Comparison of ENCODE assay signal across 8 cellular contexts in the genomic region with DNA sequence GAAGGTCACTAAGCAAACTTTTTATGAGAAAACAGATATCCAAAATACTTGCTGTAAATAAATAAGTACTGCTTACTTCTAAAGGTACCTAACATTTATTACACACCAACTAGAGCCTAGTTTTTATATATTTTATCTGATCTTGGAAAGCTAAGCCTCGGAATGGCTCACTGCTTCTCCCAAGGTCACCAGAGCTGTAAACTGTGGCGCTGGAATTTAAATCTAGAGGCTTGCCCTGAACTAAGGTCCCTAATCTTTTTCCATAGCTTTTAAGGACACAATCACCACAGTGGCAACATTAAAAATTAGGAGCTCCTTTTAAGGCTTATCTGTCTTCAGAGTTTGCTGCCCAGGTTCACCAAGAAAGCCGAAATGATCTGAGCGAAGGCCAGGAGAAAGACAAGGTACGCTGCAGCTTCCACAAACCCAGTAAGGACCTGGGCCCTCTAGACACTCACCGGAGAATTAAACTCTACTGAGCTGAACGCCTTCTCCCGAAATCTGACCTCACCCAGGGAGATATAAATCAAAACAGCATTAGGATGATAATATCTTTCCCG. TPM values are rescaled to one million over a fixed set of nuclear protein-coding genes. Genes with fewer than 3 reads are reported as not detected.
DNase-seq lines count a peak whose midpoint lies in the region; ATAC-seq and TF ChIP-seq lines count a peak whose summit lies in the region.

No MANE protein-coding gene starts in this region.

- no peaks in the 10 kb centered on the region for H3K9me3 ChIP-seq in Karpas-422 (ENCODE audit: low read length)
- no peaks in the 10 kb centered on the region for H3K9me3 ChIP-seq in body of pancreas

- DNase-seq in ACHN: peak; percentile 22
- no peak for DNase-seq in Karpas-422
- peak in 3 of 4 donors; percentile 34 to 45 (median 39) for DNase-seq in body of pancreas
- DNase-seq in left colon: peak in 1 of 2 donors; percentile 28
- peak in 4 of 49 donors; percentile 28 to 55 (median 39) for DNase-seq in substantia nigra (lab: John Stamatoyannopoulos, UW)
- DNase-seq in HT-29 (ENCODE audit: low spot score): no peak

- TF ChIP-seq CTCF in body of pancreas (IDR thresholded peaks at IDR 0.05): no peak

- peak overlapping the region; percentile 85 for H3K9ac ChIP-seq in Karpas-422 (ENCODE audit: low read length)

- in situ Hi-C loops in ACHN (cut with HindIII; ENCODE audit: low pct_ligation_motif_present, low pct_unique_long_range_greater_than_20kb, low sequenced_read_pairs): no loop called here

- TF ChIP-seq POLR2A in body of pancreas (IDR thresholded peaks at IDR 0.05): no peak

- H3K79me2 ChIP-seq in Karpas-422 (ENCODE audit: low read length): peaks cover 59% of the 10 kb centered on the region

- ATAC-seq in GM19035 (IDR thresholded peaks at IDR 0.05; ENCODE audit: unreplicated experiment) (peak; percentile 16), body of pancreas (peak; percentile 63), left colon (peak; percentile 70), GM19455 (IDR thresholded peaks at IDR 0.05; ENCODE audit: unreplicated experiment) (no peak)

- intact Hi-C loops in body of pancreas (cut with DNase I): no loop called here
- intact Hi-C loops in left colon (cut with DNase I, micrococcal nuclease): no loop called here

- H3K9me2 ChIP-seq in Karpas-422 (replicated peaks; ENCODE audit: insufficient read depth, low read length): no peaks in the 10 kb centered on the region

- H3K4me3 ChIP-seq in Karpas-422 (ENCODE audit: low read length): peak overlapping the region; percentile 83
- peak overlapping the region; percentile 14 to 38 for H3K4me3 ChIP-seq in body of pancreas

- H3K27ac ChIP-seq in Karpas-422 (ENCODE audit: low read length): peak overlapping the region; percentile 59
- peak overlapping the region; percentile 85 to 95 (median 88) for H3K27ac ChIP-seq in body of pancreas
- peak overlapping the region; percentile 80 for H3K27ac ChIP-seq in substantia nigra (ENCODE audit: low read depth, low read length, poor library complexity, severe bottlenecking)

- H3K36me3 ChIP-seq in Karpas-422 (ENCODE audit: insufficient read depth, low read length) (peaks cover 7% of the 10 kb centered on the region; the same call in 1 of the 2 replicates), body of pancreas (replicated peaks in 1 of 2; ENCODE audit: insufficient read depth in 1 of 2, low read depth in 2 of 2) (no peaks in the 10 kb centered on the region)

- H3K4me1 ChIP-seq in Karpas-422 (ENCODE audit: low read length): peaks cover 51% of the 10 kb centered on the region
- H3K4me1 ChIP-seq in body of pancreas: peaks cover 21% of the 10 kb centered on the region

- no peak overlapping the region for H2AFZ ChIP-seq in Karpas-422 (ENCODE audit: low read length)

- H3K27me3 ChIP-seq in Karpas-422 (ENCODE audit: low read length) (no peaks in the 10 kb centered on the region), body of pancreas (no peaks in the 10 kb centered on the region)

- no peaks in the 10 kb centered on the region for H4K20me1 ChIP-seq in Karpas-422 (ENCODE audit: insufficient read depth, low read depth, low read length)

- 1 to 3% methylated on average over 9 of the region's 9 CpGs for WGBS in body of pancreas, 2 donors

- H3K4me2 ChIP-seq in Karpas-422 (ENCODE audit: low read depth, low read length, poor library complexity, severe bottlenecking): peak overlapping the region; percentile 86

RNA-seq across cellular contexts. Expression of gene CCNB1IP1, which starts 0.6 kb away (rescaled TPM):
- total RNA-seq in Karpas-422 (2014; rRNA removed; shearing (Covaris generic); ENCODE audit: low replicate concordance): 103 and 127 TPM in 2 replicates
- 10 to 100 TPM; 17.1 to 66.9 TPM for total RNA-seq in body of pancreas
- total RNA-seq in left colon: 10 to 100 TPM; 28.8 to 29.6 TPM
- 34.0 and 40.2 TPM in 2 replicates for total RNA-seq in HT-29 (2014; rRNA removed; shearing (Covaris generic))

RNA-seq across cellular contexts. Expression of gene PARP2, which starts 11.0 kb away (rescaled TPM):
- 25.0 and 33.4 TPM in 2 replicates for total RNA-seq in Karpas-422 (2014; rRNA removed; shearing (Covaris generic); ENCODE audit: low replicate concordance)
- 10 to 100 TPM in 1 of 2 donors, 1 to 10 TPM in 1; 5.6 to 11.7 TPM for total RNA-seq in body of pancreas
- 10 to 100 TPM; 10.0 to 10.7 TPM for total RNA-seq in left colon
- 13.7 and 14.3 TPM in 2 replicates for total RNA-seq in HT-29 (2014; rRNA removed; shearing (Covaris generic))

RNA-seq across cellular contexts. Expression of gene TTC5, which starts 26.7 kb away (rescaled TPM):
- total RNA-seq in Karpas-422 (2014; rRNA removed; shearing (Covaris generic); ENCODE audit: low replicate concordance): 24.6 and 28.0 TPM in 2 replicates
- total RNA-seq in body of pancreas (10 to 100 TPM; 12.5 to 16.6 TPM), left colon (10 to 100 TPM in 1 of 2 donors, 1 to 10 TPM in 1; 9.6 to 11.1 TPM)
- 3.7 and 5.3 TPM in 2 replicates for total RNA-seq in HT-29 (2014; rRNA removed; shearing (Covaris generic))

Comparison
In these comparisons a context has a peak if more than half of its experiments do, and no peak if none do; other contexts are left out.
1. DNase-seq: peak in ACHN (single experiment) and body of pancreas (3 of 4); none in Karpas-422 (single experiment) and HT-29 (single experiment).
2. Peak in every context shown above with its lines, with median percentiles within 50 percentile points of each other: H3K27ac ChIP-seq.